Comparison of ENCODE assay signal across 8 cellular contexts in the genomic region with DNA sequence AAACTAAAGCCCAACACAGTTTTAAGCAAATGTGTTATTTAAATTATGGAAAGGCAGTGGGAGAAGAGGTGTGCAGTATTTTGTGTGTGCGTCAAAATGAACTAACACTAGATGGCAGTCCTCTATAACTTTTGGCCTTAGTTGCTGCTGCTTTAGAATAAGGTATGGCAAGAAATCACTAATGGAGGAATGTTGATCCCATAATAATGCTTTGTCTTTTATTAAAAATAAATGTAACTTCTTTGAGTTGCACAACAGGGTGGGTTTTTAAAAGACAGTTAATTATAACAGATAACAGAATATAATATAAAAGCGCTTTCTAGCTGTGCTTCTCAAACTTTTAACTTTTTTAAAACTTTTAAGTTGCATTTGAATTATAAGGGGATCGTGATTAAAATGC. TPM values are rescaled to one million over a fixed set of nuclear protein-coding genes. Genes with fewer than 3 reads are reported as not detected.
DNase-seq lines count a peak whose midpoint lies in the region; ATAC-seq, FAIRE-seq and TF ChIP-seq lines count a peak whose summit lies in the region.

No MANE protein-coding gene starts in this region.

- H3K9me3 ChIP-seq in K562 (replicated peaks; ENCODE audit: control insufficient read depth, insufficient read depth, low read depth, low read length) = no peaks in the 10 kb centered on the region; the same call in 1 of the 2 replicates

- no peak overlapping the region for H3K27ac Mint-ChIP-seq in activated T-cell treated with anti-CD3 and anti-CD28 coated beads, Interleukin-2, amount 50 U/mL, for 24 hours

- H3K4me2 ChIP-seq in K562 (ENCODE audit: insufficient read depth, low read length) = no peak overlapping the region

- no peak for TF ChIP-seq POLR2A in K562 (conservative IDR thresholded peaks at IDR 0.05)

- H3K27ac ChIP-seq in K562 (ENCODE audit: extremely low read depth, low read depth, low read length) = no peak overlapping the region

- BruUV-seq in K562 (replicated peaks; lab: Mats Ljungman, UMichigan) = no TSS peak

- peak; percentile 86 for FAIRE-seq in K562 (lab: Jason Lieb, UNC)

- no peaks in the 10 kb centered on the region for H3K9me3 Mint-ChIP-seq in activated T-cell treated with anti-CD3 and anti-CD28 coated beads, Interleukin-2, amount 50 U/mL, for 24 hours

- no peaks in the 10 kb centered on the region for H3K9me1 ChIP-seq in K562 (ENCODE audit: control insufficient read depth, insufficient read depth, low read length)

- H3K4me3 ChIP-seq in BJ (ENCODE audit: low read depth, low read length) (no peak overlapping the region), K562 (no peak overlapping the region)

- no peaks in the 10 kb centered on the region for H4K20me1 ChIP-seq in K562 (replicated peaks; ENCODE audit: control insufficient read depth, insufficient read depth, low read length)

- H3K4me1 Mint-ChIP-seq in activated T-cell treated with anti-CD3 and anti-CD28 coated beads, Interleukin-2, amount 50 U/mL, for 24 hours (ENCODE audit: low read depth) = peaks cover 6% of the 10 kb centered on the region

- no peak overlapping the region for H3K9ac ChIP-seq in K562 (ENCODE audit: insufficient read depth in 1 of 2, low read depth in 2 of 2, low read length in 2 of 2)

- H3K27me3 ChIP-seq in BJ (ENCODE audit: control insufficient read depth, insufficient read depth, low read length) (no peaks in the 10 kb centered on the region), K562 (ENCODE audit: control insufficient read depth in 2 of 2, insufficient read depth in 2 of 2, low read length in 2 of 2) (no peaks in the 10 kb centered on the region)

- no peaks in the 10 kb centered on the region for H3K4me1 ChIP-seq in K562 (replicated peaks in 1 of 2; ENCODE audit: control insufficient read depth in 2 of 2, insufficient read depth in 2 of 2, low read length in 2 of 2)

- H3K36me3 ChIP-seq in BJ (ENCODE audit: control insufficient read depth, insufficient read depth, low read length) (no peaks in the 10 kb centered on the region), K562 (ENCODE audit: control insufficient read depth, insufficient read depth, low read length) (no peaks in the 10 kb centered on the region)

- CTCF ChIA-PET in BJ (lab: Yijun Ruan, JAX) (interaction anchor here (0.6 to 2.9 kb wide), 8 partner anchors 10 to 1652 kb away, joined by 3 to 16 read pairs (median 3); no protein-coding TSS in a partner anchor), K562 (lab: Yijun Ruan, JAX; ENCODE audit: low intra/inter-chr PET ratio) (interaction anchor here (0.6 to 1.4 kb wide), 3 partner anchors 58 to 977 kb away, joined by 3 to 6 read pairs (median 3); no protein-coding TSS in a partner anchor)

- no peak overlapping the region for H2AFZ ChIP-seq in K562 (ENCODE audit: low read depth, low read length)

- TF ChIP-seq RAD21 in K562 (CRISPR knock-in tag; conservative IDR thresholded peaks at IDR 0.05 in 1 of 2, IDR thresholded peaks at IDR 0.05 in 1 of 2) = peak; percentile 82 to 89

- H3K4me3 Mint-ChIP-seq in activated T-cell treated with anti-CD3 and anti-CD28 coated beads, Interleukin-2, amount 50 U/mL, for 24 hours = no peak overlapping the region

- WGBS in K562 (ENCODE audit: insufficient coverage, low coverage, missing lambda C conversion rate) = 13% methylated on average over 3 of the region's 3 CpGs

- peak; percentile 78 for ATAC-seq in GM18502 (IDR thresholded peaks at IDR 0.05; ENCODE audit: poor library complexity, unreplicated experiment)
- ATAC-seq in HG03280 (IDR thresholded peaks at IDR 0.05; ENCODE audit: unreplicated experiment) = peak; percentile 62
- ATAC-seq in K562 = peak; percentile 90
- peak; percentile 58 for ATAC-seq in left colon

- intact Hi-C loops in K562 (cut with micrococcal nuclease) = loop anchor here (1.0 to 10.0 kb wide), 5 partner anchors 57 to 748 kb away; no protein-coding TSS in a partner anchor
- intact Hi-C loops in left colon (cut with DNase I, micrococcal nuclease) = no loop called here

- H3K79me2 ChIP-seq in K562 (ENCODE audit: control insufficient read depth, insufficient read depth, low read length) = no peaks in the 10 kb centered on the region

- H3K36me3 Mint-ChIP-seq in activated T-cell treated with anti-CD3 and anti-CD28 coated beads, Interleukin-2, amount 50 U/mL, for 24 hours (ENCODE audit: low read depth) = peaks cover 3% of the 10 kb centered on the region

- DNase-seq in BJ (ENCODE audit: low read depth) (no peak), NCI-H345 treated with DMSO at 0.1 percent for 48 hours (lab: John Stamatoyannopoulos, UW; ENCODE audit: unreplicated experiment) (peak; percentile 35), K562 (ENCODE audit: extremely low read depth in 1 of 4, low spot score in 3 of 4) (peak; percentile 23 to 64 (median 33)), left colon (no peak), HK-2 (ENCODE audit: unreplicated experiment) (no peak)
- DNase-seq in activated T-cell treated with anti-CD3 and anti-CD28 coated beads, Interleukin-2, amount 50 U/mL, for 24 hours = no peak

- H3K27me3 Mint-ChIP-seq in activated T-cell treated with anti-CD3 and anti-CD28 coated beads, Interleukin-2, amount 50 U/mL, for 24 hours = no peaks in the 10 kb centered on the region

- no peak for TF ChIP-seq EP300 in K562 (IDR thresholded peaks at IDR 0.05; ENCODE audit: low read length)

- in situ Hi-C loops in K562 (cut with MboI) = loop anchor here (10.0 kb wide), 1 partner anchor 739 kb away; no protein-coding TSS in a partner anchor

- TF ChIP-seq CTCF in BJ (IDR thresholded peaks at IDR 0.05; ENCODE audit: insufficient read depth, low read depth, low read length) (peak; percentile 57), K562 (IDR thresholded peaks at IDR 0.05 in 2 of 3, conservative IDR thresholded peaks at IDR 0.05 in 1 of 3; ENCODE audit: insufficient read depth in 2 of 3, low read depth in 1 of 3, low read length in 3 of 3) (peak; percentile 57 to 84 (median 71); a peak in 5 of 6 replicates)

- POLR2A ChIA-PET in BJ (lab: Charles Lee) = no interaction called here
- POLR2A ChIA-PET in K562 (lab: Yijun Ruan, JAX) = interaction anchor here (0.8 kb wide), 1 partner anchor 669 kb away, joined by 3 read pairs; no protein-coding TSS in a partner anchor

TF ChIP-seq in K562, 482 proteins besides CTCF, POLR2A, EP300 and RAD21:
- TF ChIP-seq ZNF143 (CRISPR knock-in tag; IDR thresholded peaks at IDR 0.05) (no peak), ZNF274 (IDR thresholded peaks at IDR 0.05; ENCODE audit: borderline replicate concordance, low read depth, low read length) (no peak), SMAD4 (CRISPR knock-in tag; conservative IDR thresholded peaks at IDR 0.05) (0 out of 2 replicates have a peak, but pooled peaks have one; percentile 17), SMC3 (conservative IDR thresholded peaks at IDR 0.05; ENCODE audit: insufficient read depth, low read depth, low read length) (0 out of 2 replicates have a peak, but pooled peaks have one; percentile 38), ZNF3 (CRISPR knock-in tag; IDR thresholded peaks at IDR 0.05) (no peak), CBX5 (IDR thresholded peaks at IDR 0.05; ENCODE audit: borderline replicate concordance, low read depth) (no peak), ZNF766 (CRISPR knock-in tag; conservative IDR thresholded peaks at IDR 0.05) (no peak), PYGO2 (tag; IDR thresholded peaks at IDR 0.05) (no peak), PURB (CRISPR knock-in tag; IDR thresholded peaks at IDR 0.05; ENCODE audit: low read depth) (no peak), E2F3 (CRISPR knock-in tag; IDR thresholded peaks at IDR 0.05) (no peak), ZNF134 (CRISPR knock-in tag; conservative IDR thresholded peaks at IDR 0.05) (no peak), NUFIP1 (IDR thresholded peaks at IDR 0.05; ENCODE audit: partially characterized antibody) (no peak), ZNF224 (CRISPR knock-in tag; IDR thresholded peaks at IDR 0.05) (no peak), C11orf30 (IDR thresholded peaks at IDR 0.05; ENCODE audit: low read depth) (no peak)
- TF ChIP-seq, protein P1, sequence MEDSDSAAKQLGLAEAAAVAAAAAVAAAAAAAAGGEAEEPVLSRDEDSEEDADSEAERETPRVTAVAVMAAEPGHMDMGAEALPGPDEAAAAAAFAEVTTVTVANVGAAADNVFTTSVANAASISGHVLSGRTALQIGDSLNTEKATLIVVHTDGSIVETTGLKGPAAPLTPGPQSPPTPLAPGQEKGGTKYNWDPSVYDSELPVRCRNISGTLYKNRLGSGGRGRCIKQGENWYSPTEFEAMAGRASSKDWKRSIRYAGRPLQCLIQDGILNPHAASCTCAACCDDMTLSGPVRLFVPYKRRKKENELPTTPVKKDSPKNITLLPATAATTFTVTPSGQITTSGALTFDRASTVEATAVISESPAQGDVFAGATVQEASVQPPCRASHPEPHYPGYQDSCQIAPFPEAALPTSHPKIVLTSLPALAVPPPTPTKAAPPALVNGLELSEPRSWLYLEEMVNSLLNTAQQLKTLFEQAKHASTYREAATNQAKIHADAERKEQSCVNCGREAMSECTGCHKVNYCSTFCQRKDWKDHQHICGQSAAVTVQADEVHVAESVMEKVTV (CRISPR knock-in tag; IDR thresholded peaks at IDR 0.05) = peak; percentile 85

RNA-seq across cellular contexts. Expression of a gene that starts 56.4 kb away (rescaled TPM):
- 6.5 and 10.9 TPM in 2 replicates for polyA plus RNA-seq in BJ (2011; rRNA removed)
- polyA minus RNA-seq in BJ (2011; rRNA and poly(A)+ RNA removed) = 22.2 and 25.6 TPM in 2 replicates
- total RNA-seq in K562 (2011; cell fraction: chromatin; rRNA removed; ENCODE audit: low replicate concordance) = 3.9 and 7.5 TPM in 2 replicates
- 2.0 and 3.7 TPM in 2 replicates for total RNA-seq in K562 (2011; cell fraction: nucleolus; rRNA removed)
- 4.2 TPM in 2 replicates for total RNA-seq in K562 (2011; cell fraction: nucleoplasm; rRNA removed)
- total RNA-seq in K562 (2014; rRNA removed) = 1.3 and 2.4 TPM in 2 replicates
- total RNA-seq in K562 (2014; rRNA removed; fragmentation: Illumina TruSeq; extraction: Trizol) = 2.2 and 2.5 TPM in 2 replicates
- 2.3 and 2.4 TPM in 2 replicates for total RNA-seq in K562 (2015; rRNA removed; fragmentation: Illumina TruSeq; extraction: Trizol)
- total RNA-seq in K562 (2021) = 2.1 and 3.1 TPM in 2 replicates
- polyA plus RNA-seq in K562 (2011; rRNA removed) = 1.6 and 3.3 TPM in 2 replicates
- polyA plus RNA-seq in K562 (2011; cell fraction: cytosol; rRNA removed) = 0.48 and 0.80 TPM in 2 replicates
- polyA plus RNA-seq in K562 (2011; cell fraction: nucleus; rRNA removed) = 2.0 TPM in 2 replicates
- polyA plus RNA-seq in K562 (2012) = 1.3 and 2.5 TPM in 2 replicates
- polyA plus RNA-seq in K562 (2014; fragmentation: Illumina TruSeq; extraction: Trizol) = 2.0 and 2.2 TPM in 2 replicates
- 1 to 10 TPM in 1 of 2 experiments, under 1 TPM in 1; 0.77 to 1.4 TPM for polyA plus RNA-seq in K562 (2014; fragmentation: Nextera tagmentation; extraction: Ambion mirVana)
- polyA plus RNA-seq in K562 (2014; rRNA removed) = 3.0 and 3.7 TPM in 2 replicates
- 3.2 and 4.3 TPM in 2 replicates for polyA minus RNA-seq in K562 (2011; rRNA and poly(A)+ RNA removed)
- polyA minus RNA-seq in K562 (2011; cell fraction: cytosol; rRNA and poly(A)+ RNA removed) = 1.7 and 2.5 TPM in 2 replicates
- 3.4 and 8.1 TPM in 2 replicates for polyA minus RNA-seq in K562 (2011; cell fraction: nucleus; rRNA and poly(A)+ RNA removed)
- total RNA-seq in left colon = 10 to 100 TPM in 1 of 2 donors, 1 to 10 TPM in 1; 7.9 to 11.0 TPM

Comparison
In these comparisons a context has a peak if more than half of its experiments do, and no peak if none do; other contexts are left out.
1. DNase-seq: peak in NCI-H345 treated with DMSO at 0.1 percent for 48 hours (single experiment) and K562 (4 of 4); none in BJ (single experiment), left colon (0 of 2), activated T-cell treated with anti-CD3 and anti-CD28 coated beads, Interleukin-2, amount 50 U/mL, for 24 hours (single experiment) and HK-2 (single experiment).
2. Peak in every context shown above with its lines, with median percentiles within 50 percentile points of each other: ATAC-seq.